Comparison of ENCODE assay signal across 8 cellular contexts in the genomic region with DNA sequence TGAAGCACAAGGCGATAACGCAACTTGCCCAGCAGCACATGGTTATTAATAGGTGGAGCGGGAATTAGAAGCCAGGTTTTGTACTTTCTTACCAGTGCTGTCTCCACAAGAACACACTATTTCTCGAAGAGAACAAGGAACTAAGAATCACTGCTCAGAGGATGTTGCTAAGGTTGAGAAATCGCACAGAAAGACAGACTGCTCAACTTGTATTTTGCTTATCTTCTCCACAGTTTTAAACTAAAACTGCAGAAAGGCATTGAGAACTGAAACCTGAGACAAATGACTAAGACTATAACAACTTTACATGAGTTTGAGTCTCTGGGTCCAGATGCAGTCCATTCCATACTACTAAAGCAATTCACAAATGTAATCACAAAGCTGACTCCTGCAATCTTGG. TPM values are rescaled to one million over a fixed set of nuclear protein-coding genes. Genes with fewer than 3 reads are reported as not detected.
A peak's percentile ranks its signal among the peaks of the same experiment; 100 is the strongest.
DNase-seq lines count a peak whose midpoint lies in the region; ATAC-seq and TF ChIP-seq lines count a peak whose summit lies in the region.

No MANE protein-coding gene starts in this region.

- H3K36me3 Mint-ChIP-seq in glutamatergic neuron (ENCODE audit: unreplicated experiment): no peaks in the 10 kb centered on the region

- DNase-seq in GM03348 (ENCODE audit: low spot score) (peak; percentile 48), HT1080 (ENCODE audit: low read depth) (peak; percentile 19), glutamatergic neuron (no peak), NCI-H774 (lab: John Stamatoyannopoulos, UW) (no peak), NCI-H2107 (lab: John Stamatoyannopoulos, UW) (no peak)
- DNase-seq in stimulated activated CD4-positive, alpha-beta T cell treated with anti-CD3 and anti-CD28 coated beads, Interleukin-12 subunit alpha, Interleukin-12 subunit beta, amount 100 ng/mL, for 4 hours: no peak
- no peak for DNase-seq in NK-92 treated with Interleukin-12 subunit alpha and Interleukin-12 subunit beta, amount 100 ng/mL, for 24 hours (lab: John Stamatoyannopoulos, UW)

- H3K4me3 Mint-ChIP-seq in glutamatergic neuron (ENCODE audit: unreplicated experiment): peak overlapping the region; percentile 61

- peaks cover 54% of the 10 kb centered on the region for H3K4me1 Mint-ChIP-seq in glutamatergic neuron (ENCODE audit: low read depth, unreplicated experiment)

- TF ChIP-seq CTCF in glutamatergic neuron (IDR thresholded peaks at IDR 0.05; ENCODE audit: partially characterized antibody, unreplicated experiment): no peak

- ATAC-seq in GM21390 (IDR thresholded peaks at IDR 0.05; ENCODE audit: unreplicated experiment): peak; percentile 87

- H3K27me3 Mint-ChIP-seq in glutamatergic neuron (ENCODE audit: unreplicated experiment): no peaks in the 10 kb centered on the region

- peaks cover 3% of the 10 kb centered on the region for H3K9me3 Mint-ChIP-seq in glutamatergic neuron (ENCODE audit: unreplicated experiment)

- H3K27ac Mint-ChIP-seq in glutamatergic neuron (ENCODE audit: unreplicated experiment): peak overlapping the region; percentile 9

RNA-seq across cellular contexts. Expression of a gene that starts 6.2 kb away (rescaled TPM):
- 32.4 and 44.4 TPM in 2 replicates for total RNA-seq in HT1080 (2014; rRNA removed; shearing (Covaris generic))
- 24.3 and 25.5 TPM in 2 replicates for polyA plus RNA-seq in HT1080 (2015; cell fraction: cytosol; rRNA removed)
- 17.1 and 19.8 TPM in 2 replicates for polyA plus RNA-seq in HT1080 (2015; cell fraction: nucleus; rRNA removed)
- total RNA-seq in glutamatergic neuron (ENCODE audit: unreplicated experiment): 47.9 TPM

RNA-seq across cellular contexts. Expression of a gene that starts 26.0 kb away (rescaled TPM):
- 0.26 TPM in 1 of 2 replicates, not detected in the other for total RNA-seq in HT1080 (2014; rRNA removed; shearing (Covaris generic))
- polyA plus RNA-seq in HT1080 (2015; cell fraction: cytosol; rRNA removed): 0.08 TPM in 1 of 2 replicates, not detected in the other
- polyA plus RNA-seq in HT1080 (2015; cell fraction: nucleus; rRNA removed): 0.57 TPM in 1 of 2 replicates, not detected in the other
- total RNA-seq in glutamatergic neuron (ENCODE audit: unreplicated experiment): 7.4 TPM

Comparison
In these comparisons a context has a peak if more than half of its experiments do, and no peak if none do; other contexts are left out.
1. DNase-seq: peak in GM03348 (single experiment) and HT1080 (single experiment); none in glutamatergic neuron (single experiment), stimulated activated CD4-positive, alpha-beta T cell treated with anti-CD3 and anti-CD28 coated beads, Interleukin-12 subunit alpha, Interleukin-12 subunit beta, amount 100 ng/mL, for 4 hours (single experiment), NCI-H774 (single experiment), NK-92 treated with Interleukin-12 subunit alpha and Interleukin-12 subunit beta, amount 100 ng/mL, for 24 hours (single experiment) and NCI-H2107 (single experiment).